In genomic region chrX:134526399-134526798, GRCh38 we compare ENCODE assay signal across 17 cellular contexts.
A peak's percentile ranks its signal among the peaks of the same experiment; 100 is the strongest.
DNase-seq lines count a peak whose midpoint lies in the region; ATAC-seq and TF ChIP-seq lines count a peak whose summit lies in the region.
"Had no signal": no experiment of that assay in that cellular context is flagged by ENCODE, and none has a peak within 500 bp of the region (broad histone marks: within the 10 kb centered on the region; RNA-seq: fewer than 3 reads in every experiment).

No MANE protein-coding gene starts in this region.

- no peak for ATAC-seq in GM18511 (IDR thresholded peaks at IDR 0.05; ENCODE audit: unreplicated experiment)
- ATAC-seq: GM23338, Right ventricle myocardium inferior had no signal

- DNase-seq in EL (peak; percentile 53), M059J (ENCODE audit: low read depth) (peak; percentile 68), SW480 (ENCODE audit: low spot score) (peak; percentile 32), kidney glomerular epithelial cell (lab: John Stamatoyannopoulos, UW) (peak; percentile 3), hepatic stellate cell (ENCODE audit: low spot score) (no peak), mesenteric fat pad (ENCODE audit: low spot score) (no peak), vagina (ENCODE audit: extremely low spot score in 2 of 2) (no peak)
- DNase-seq: AML-193, Caco-2, Karpas-422, NCI-H1417, NCI-H1930, NCI-H2171, NCI-H774 had no signal

- no peaks in the 10 kb centered on the region for H3K4me1 ChIP-seq in vagina
- H3K4me1 ChIP-seq: Caco-2 had no signal

- H3K27ac ChIP-seq in vagina, result no peak overlapping the region

- no peak for TF ChIP-seq CTCF in vagina (IDR thresholded peaks at IDR 0.05)

- no peaks in the 10 kb centered on the region for H3K36me3 ChIP-seq in vagina

- H3K27me3 ChIP-seq in vagina, result no peaks in the 10 kb centered on the region

- no peak for TF ChIP-seq POLR2A in vagina (IDR thresholded peaks at IDR 0.05)

- no peak overlapping the region for H3K4me3 ChIP-seq in vagina
- H3K4me3 ChIP-seq: GM23338 had no signal

- intact Hi-C loops in vagina (cut with DNase I), result no loop called here

- H3K9me3 ChIP-seq in vagina, result no peaks in the 10 kb centered on the region
- H3K9me3 ChIP-seq: Caco-2 had no signal

Comparison
In these comparisons a context has a peak if more than half of its experiments do, and no peak if none do; other contexts are left out.
1. DNase-seq: peak in EL (single experiment), M059J (single experiment), SW480 (single experiment) and kidney glomerular epithelial cell (single experiment); none in hepatic stellate cell (single experiment), mesenteric fat pad (single experiment) and vagina (0 of 2).